In genomic region chr13:109667754-109668360, GRCh38 we compare ENCODE assay signal across 17 cellular contexts.
A peak's percentile ranks its signal among the peaks of the same experiment; 100 is the strongest.
DNase-seq lines count a peak whose midpoint lies in the region; ATAC-seq and TF ChIP-seq lines count a peak whose summit lies in the region.
"Had no signal": no experiment of that assay in that cellular context is flagged by ENCODE, and none has a peak within 500 bp of the region (broad histone marks: within the 10 kb centered on the region; RNA-seq: fewer than 3 reads in every experiment).

No MANE protein-coding gene starts in this region.

- H3K27me3 ChIP-seq in heart left ventricle (peaks cover 0 to 48% (median 3%) of the 10 kb centered on the region in 9 donors), right atrium auricular region (no peaks in the 10 kb centered on the region), SJCRH30 (no peaks in the 10 kb centered on the region), suprapubic skin (no peaks in the 10 kb centered on the region)
- H3K27me3 ChIP-seq: cardiac muscle cell, ovary, transverse colon had no signal

- H3K4me1 ChIP-seq in heart left ventricle: peaks cover 0 to 18% (median 3%) of the 10 kb centered on the region in 12 donors
- H3K4me1 ChIP-seq in right atrium auricular region: no peaks in the 10 kb centered on the region
- H3K4me1 ChIP-seq in SJCRH30: peaks cover 8% of the 10 kb centered on the region; the same call in 1 of the 2 replicates
- no peaks in the 10 kb centered on the region for H3K4me1 ChIP-seq in suprapubic skin
- H3K4me1 ChIP-seq: lower lobe of right lung had no signal

- H3K9me3 ChIP-seq in heart left ventricle (no peaks in the 10 kb centered on the region), right atrium auricular region (no peaks in the 10 kb centered on the region), SJCRH30 (replicated peaks) (no peaks in the 10 kb centered on the region; the same call in 1 of the 2 replicates), suprapubic skin (no peaks in the 10 kb centered on the region)
- H3K9me3 ChIP-seq: lower lobe of right lung, ovary, transverse colon had no signal

- H3K4me3 ChIP-seq in heart left ventricle (no peak overlapping the region), right atrium auricular region (no peak overlapping the region), SJCRH30 (peak overlapping the region; percentile 53), epithelial cell of esophagus (ENCODE audit: low read length) (no peak overlapping the region), suprapubic skin (no peak overlapping the region)
- H3K4me3 ChIP-seq: cardiac muscle cell, lower lobe of right lung, ovary, transverse colon had no signal

- TF ChIP-seq CTCF in heart left ventricle (IDR thresholded peaks at IDR 0.05): no peak
- TF ChIP-seq CTCF in right atrium auricular region (IDR thresholded peaks at IDR 0.05): no peak
- no peak for TF ChIP-seq CTCF in epithelial cell of esophagus (IDR thresholded peaks at IDR 0.05; ENCODE audit: insufficient read depth, low read depth, low read length, missing control alignments)
- no peak for TF ChIP-seq CTCF in suprapubic skin (IDR thresholded peaks at IDR 0.05)

- no peak for TF ChIP-seq EP300 in suprapubic skin (IDR thresholded peaks at IDR 0.05)

- WGBS in heart left ventricle, 4 donors: 55 to 67% (median 64%) methylated on average over 11 of the region's 11 CpGs
- WGBS in suprapubic skin: 62% methylated on average over 11 of the region's 11 CpGs

- ATAC-seq in heart left ventricle: peak in 3 of 4 donors; percentile 25 to 69 (median 48)

- DNase-seq in heart left ventricle (no peak), right atrium auricular region (ENCODE audit: low spot score) (no peak), SJCRH30 (peak in 1 of 2 experiments; percentile 40), epithelial cell of esophagus (ENCODE audit: low read depth) (peak; percentile 34), suprapubic skin (ENCODE audit: low spot score in 2 of 2) (no peak), NCI-H345 treated with DMSO at 0.1 percent for 48 hours (lab: John Stamatoyannopoulos, UW; ENCODE audit: unreplicated experiment) (no peak), GM03348 (ENCODE audit: low spot score) (no peak)
- no peak for DNase-seq in activated T-cell treated with anti-CD3 and anti-CD28 coated beads, Interleukin-2, amount 50 U/mL, for 48 hours
- DNase-seq: activated naive CD4-positive, alpha-beta T cell treated with anti-CD3 and anti-CD28 coated beads for 36 hours; DMS 273 treated with DMSO at 0.1 percent for 48 hours; KG1; lower lobe of right lung; NCI-H2029 treated with DMSO at 0.1 percent for 48 hours; ovary; stimulated activated CD4-positive, alpha-beta T cell treated with anti-CD3 and anti-CD28 coated beads, Interleukin-15, amount 100 ng/mL, for 24 hours; transverse colon had no signal

- TF ChIP-seq POLR2A in heart left ventricle (IDR thresholded peaks at IDR 0.05) (no peak), suprapubic skin (IDR thresholded peaks at IDR 0.05) (no peak)

- intact Hi-C loops in heart left ventricle (cut with DNase I): no loop called here

- H3K36me3 ChIP-seq in heart left ventricle: no peaks in the 10 kb centered on the region
- no peaks in the 10 kb centered on the region for H3K36me3 ChIP-seq in right atrium auricular region
- H3K36me3 ChIP-seq in SJCRH30: no peaks in the 10 kb centered on the region
- no peaks in the 10 kb centered on the region for H3K36me3 ChIP-seq in suprapubic skin
- H3K36me3 ChIP-seq: cardiac muscle cell, lower lobe of right lung, ovary, transverse colon had no signal

- H3K27ac ChIP-seq in heart left ventricle: no peak overlapping the region
- no peak overlapping the region for H3K27ac ChIP-seq in right atrium auricular region
- peak overlapping the region; percentile 78 for H3K27ac ChIP-seq in SJCRH30
- peak overlapping the region; percentile 45 for H3K27ac ChIP-seq in suprapubic skin
- H3K27ac ChIP-seq: cardiac muscle cell, lower lobe of right lung, ovary, transverse colon had no signal

Comparison
In these comparisons a context has a peak if more than half of its experiments do, and no peak if none do; other contexts are left out.
1. H3K27ac ChIP-seq: peak in SJCRH30 (single experiment) and suprapubic skin (single experiment); none in heart left ventricle (0 of 12) and right atrium auricular region (0 of 2).